12 cellular contexts compared by ENCODE assay signal in the genomic region with DNA sequence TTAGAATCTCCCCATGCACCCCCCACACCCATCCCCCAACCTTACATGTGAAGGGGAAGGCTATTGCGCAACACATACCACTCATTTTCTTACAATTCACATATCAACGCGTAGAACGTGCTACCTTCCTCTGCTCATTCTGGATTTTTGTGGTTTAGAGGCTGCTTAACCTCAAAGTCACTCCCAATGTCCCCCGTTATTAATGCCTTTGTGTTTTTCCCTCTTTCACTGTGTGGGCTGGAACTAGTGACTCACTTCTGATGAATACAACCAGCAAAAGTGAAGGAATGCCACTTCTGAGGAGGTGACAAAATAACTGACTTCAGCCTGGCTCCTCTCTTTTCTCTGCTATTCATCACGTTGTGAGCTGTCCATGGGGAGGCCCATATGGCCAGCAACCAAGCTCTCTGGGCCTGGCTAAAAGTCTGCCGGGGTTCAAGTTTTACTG.
DNase-seq lines count a peak whose midpoint lies in the region; ATAC-seq and TF ChIP-seq lines count a peak whose summit lies in the region.
"Had no signal": no experiment of that assay in that cellular context is flagged by ENCODE, and none has a peak within 500 bp of the region (broad histone marks: within the 10 kb centered on the region; RNA-seq: fewer than 3 reads in every experiment).

No MANE protein-coding gene starts in this region.

- H3K27me3 ChIP-seq in adipocyte (replicated peaks; ENCODE audit: control insufficient read depth, insufficient read depth, low read length), result no peaks in the 10 kb centered on the region

- CTCF ChIA-PET in AG04449 (lab: Yijun Ruan, JAX), result no interaction called here

- peaks cover 5% of the 10 kb centered on the region for H3K4me1 ChIP-seq in adipocyte (ENCODE audit: control insufficient read depth, insufficient read depth, low read length)

- H3K36me3 ChIP-seq in adipocyte (ENCODE audit: control insufficient read depth, insufficient read depth, low read length, severe bottlenecking), result no peaks in the 10 kb centered on the region

- no peak overlapping the region for H3K9ac ChIP-seq in adipocyte (ENCODE audit: low read length)

- no peak for ATAC-seq in GM19324 (IDR thresholded peaks at IDR 0.05; ENCODE audit: low FRiP score, unreplicated experiment)
- no peak for ATAC-seq in GM18520 (IDR thresholded peaks at IDR 0.05; ENCODE audit: unreplicated experiment)
- ATAC-seq: GM12878 had no signal

- peak; percentile 10 for DNase-seq in AG04449 (ENCODE audit: low read depth, low spot score)
- DNase-seq in LHCN-M2 (ENCODE audit: low read depth), result peak; percentile 94
- DNase-seq in adipocyte (ENCODE audit: low read depth), result peak; percentile 0
- DNase-seq in iris pigment epithelial cell (ENCODE audit: low read depth), result peak; percentile 52
- DNase-seq in AML-193 (lab: John Stamatoyannopoulos, UW), result no peak
- DNase-seq in hippocampal formation (lab: John Stamatoyannopoulos, UW), result no peak
- DNase-seq: NCI-H345; RPMI8226; stimulated activated CD8-positive, alpha-beta memory T cell treated with anti-CD3 and anti-CD28 coated beads, Interleukin-4, amount 100 ng/mL, for 48 hours had no signal

- peaks cover 3% of the 10 kb centered on the region for H3K9me3 ChIP-seq in adipocyte (ENCODE audit: control insufficient read depth, low read length)

- POLR2A ChIA-PET in AG04449 (lab: Yijun Ruan, JAX), result no interaction called here

- H3K4me3 ChIP-seq in AG04449 (ENCODE audit: low read depth, low read length) (no peak overlapping the region), adipocyte (ENCODE audit: low read length) (peak overlapping the region; percentile 26)
- H3K4me3 ChIP-seq: GM12878 had no signal

- TF ChIP-seq CTCF in AG04449 (IDR thresholded peaks at IDR 0.05; ENCODE audit: insufficient read depth, low read length, missing control alignments), result no peak

Comparison
In these comparisons a context has a peak if more than half of its experiments do, and no peak if none do; other contexts are left out.
1. DNase-seq: peak in AG04449 (single experiment), LHCN-M2 (single experiment), adipocyte (single experiment) and iris pigment epithelial cell (single experiment); none in AML-193 (0 of 2) and hippocampal formation (0 of 2).